In the genomic region with DNA sequence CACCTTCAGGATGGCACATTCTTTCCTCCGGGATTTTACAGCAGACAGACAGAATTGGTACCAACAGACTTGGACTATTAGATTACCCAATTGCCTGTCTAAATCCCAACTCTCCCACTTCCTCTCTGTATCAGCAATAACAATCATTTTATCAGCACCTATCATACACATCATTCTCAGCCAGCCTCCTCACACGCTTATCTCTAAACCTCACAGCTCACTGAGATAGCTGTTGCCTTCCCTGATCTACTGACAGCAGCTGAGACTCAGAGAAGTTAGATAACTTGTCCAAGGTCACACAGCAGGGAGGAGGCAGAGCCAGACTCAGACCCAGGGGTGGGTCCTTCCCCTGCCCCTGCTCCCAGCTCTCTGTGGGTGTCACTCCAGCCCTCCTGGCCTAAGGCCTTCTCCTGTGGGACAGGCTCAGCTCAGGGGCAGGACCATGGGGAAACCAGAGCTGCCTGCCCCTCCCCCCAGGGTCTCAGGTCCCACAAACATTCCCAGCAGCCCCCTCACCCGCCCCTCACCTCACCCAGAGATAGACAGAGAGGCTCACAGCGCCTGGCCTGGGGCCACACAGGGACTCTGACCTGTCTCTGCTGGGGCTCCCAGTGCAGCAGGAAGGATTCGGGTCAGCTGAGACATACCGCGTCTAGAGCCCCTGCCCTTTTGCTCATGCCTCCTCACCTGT, we compare ENCODE assay signal across 20 cellular contexts.
"Had no signal": no experiment of that assay in that cellular context is flagged by ENCODE, and none has a peak within 500 bp of the region (broad histone marks: within the 10 kb centered on the region; RNA-seq: fewer than 3 reads in every experiment).

No MANE protein-coding gene starts in this region.

- DNase-seq: activated CD4-positive, alpha-beta T cell treated with anti-CD3 and anti-CD28 coated beads, Interleukin-2, amount 50 U/mL, for 1 hour; activated CD4-positive, CD25-positive, alpha-beta regulatory T cell treated with anti-CD3 and anti-CD28 coated beads, Interleukin-2, amount 50 U/mL, for 72 hours; activated CD8-positive, alpha-beta memory T cell treated with anti-CD3 and anti-CD28 coated beads, Interleukin-2, amount 50 U/mL, for 4 hours; activated naive CD4-positive, alpha-beta T cell treated with anti-CD3 and anti-CD28 coated beads for 36 hours; activated T-cell treated with anti-CD3 and anti-CD28 coated beads, Interleukin-2, amount 50 U/mL, for 4 hours; effector memory CD4-positive, alpha-beta T cell; foreskin fibroblast; islet precursor cell; occipital lobe; stimulated activated CD4-positive, alpha-beta T cell treated with anti-CD3 and anti-CD28 coated beads, Interleukin-12 subunit alpha, Interleukin-12 subunit beta, amount 100 ng/mL, for 4 hours; stimulated activated CD4-positive, alpha-beta T cell treated with anti-CD3 and anti-CD28 coated beads, Interleukin-1b, Interleukin-23, amount 100 ng/mL, for 48 hours; stimulated activated naive CD4-positive, alpha-beta T cell treated with Interleukin-2 at 50 U/mL for 16 hours; T-cell; T-helper 9 cell had no signal

- H3K27me3 ChIP-seq: thyroid gland had no signal

- H3K4me2 ChIP-seq: hepatocyte had no signal

- H3K36me3 ChIP-seq: thyroid gland had no signal

- H3K4me3 ChIP-seq: hepatocyte, lung, thyroid gland had no signal

- H3K9me3 Mint-ChIP-seq: activated naive CD4-positive, alpha-beta T cell treated with anti-CD3 and anti-CD28 coated beads for 36 hours; activated T-cell treated with anti-CD3 and anti-CD28 coated beads, Interleukin-2, amount 50 U/mL, for 4 hours; mesothelial cell of epicardium; natural killer cell treated with Interleukin-12 subunit alpha and Interleukin-12 subunit beta and Interleukin-15 and Interleukin-18, amount 100 ng/mL, for 72 hours; T-cell had no signal

- H3K9me3 ChIP-seq: thyroid gland had no signal

- H2AFZ ChIP-seq: hepatocyte had no signal

- H3K27ac Mint-ChIP-seq: activated naive CD4-positive, alpha-beta T cell treated with anti-CD3 and anti-CD28 coated beads for 36 hours; dendritic cell treated with granulocyte-macrophage colony-stimulating factor and Interleukin-4, amounts not matched to agents 40 ng/mL and 50 ng/mL, for 4 days; mesothelial cell of epicardium; natural killer cell treated with Interleukin-12 subunit alpha and Interleukin-12 subunit beta and Interleukin-15 and Interleukin-18, amount 100 ng/mL, for 72 hours; T-cell had no signal

- H3K4me3 Mint-ChIP-seq: activated naive CD4-positive, alpha-beta T cell treated with anti-CD3 and anti-CD28 coated beads for 36 hours; activated T-cell treated with anti-CD3 and anti-CD28 coated beads, Interleukin-2, amount 50 U/mL, for 4 hours; dendritic cell treated with granulocyte-macrophage colony-stimulating factor and Interleukin-4, amounts not matched to agents 40 ng/mL and 50 ng/mL, for 4 days; mesothelial cell of epicardium; natural killer cell treated with Interleukin-12 subunit alpha and Interleukin-12 subunit beta and Interleukin-15 and Interleukin-18, amount 100 ng/mL, for 72 hours; T-cell had no signal

- ATAC-seq: activated T-cell treated with anti-CD3 and anti-CD28 coated beads, Interleukin-2, amount 50 U/mL, for 4 hours; natural killer cell treated with Interleukin-12 subunit alpha and Interleukin-12 subunit beta and Interleukin-15 and Interleukin-18, amount 100 ng/mL, for 72 hours; T-cell had no signal

- H3K79me2 ChIP-seq: hepatocyte had no signal

- H3K36me3 Mint-ChIP-seq: mesothelial cell of epicardium; natural killer cell treated with Interleukin-12 subunit alpha and Interleukin-12 subunit beta and Interleukin-15 and Interleukin-18, amount 100 ng/mL, for 72 hours; T-cell had no signal

- H3K27ac ChIP-seq: hepatocyte, thyroid gland had no signal
